ENCODE assay signal across 22 cellular contexts in genomic region chr7:29808075-29808786, GRCh38. TPM values are rescaled to one million over a fixed set of nuclear protein-coding genes. Genes with fewer than 3 reads are reported as not detected.
A peak's percentile ranks its signal among the peaks of the same experiment; 100 is the strongest.
DNase-seq lines count a peak whose midpoint lies in the region; ATAC-seq, FAIRE-seq and TF ChIP-seq lines count a peak whose summit lies in the region.
"Had no signal": no experiment of that assay in that cellular context is flagged by ENCODE, and none has a peak within 500 bp of the region (broad histone marks: within the 10 kb centered on the region; RNA-seq: fewer than 3 reads in every experiment).

No MANE protein-coding gene starts in this region.

- H3K9me1 ChIP-seq in K562 (ENCODE audit: control insufficient read depth, insufficient read depth, low read length): no peaks in the 10 kb centered on the region

- 67% methylated on average over 7 of the region's 7 CpGs for WGBS in K562 (ENCODE audit: insufficient coverage, low coverage, missing lambda C conversion rate)
- WGBS in upper lobe of left lung, 2 donors: 72 to 75% methylated on average over 7 of the region's 7 CpGs

- H3K9me3 ChIP-seq in left ventricle myocardium inferior (replicated peaks) (no peaks in the 10 kb centered on the region), K562 (replicated peaks; ENCODE audit: control insufficient read depth, insufficient read depth, low read depth, low read length) (no peaks in the 10 kb centered on the region), upper lobe of left lung (no peaks in the 10 kb centered on the region)
- H3K9me3 ChIP-seq: uterus had no signal

- no peaks in the 10 kb centered on the region for H3K79me2 ChIP-seq in K562 (ENCODE audit: control insufficient read depth, insufficient read depth, low read length)
- H3K79me2 ChIP-seq: parathyroid adenoma had no signal

- H3K4me2 ChIP-seq in K562 (ENCODE audit: insufficient read depth, low read length): no peak overlapping the region
- H3K4me2 ChIP-seq: BLaER1 had no signal

- TSS peak; percentile 48 for BruUV-seq in K562 (replicated peaks; lab: Mats Ljungman, UMichigan)

- H3K36me3 ChIP-seq in left ventricle myocardium inferior (no peaks in the 10 kb centered on the region), K562 (ENCODE audit: control insufficient read depth, insufficient read depth, low read length) (no peaks in the 10 kb centered on the region), upper lobe of left lung (no peaks in the 10 kb centered on the region)
- H3K36me3 ChIP-seq: BLaER1, uterus had no signal

- CTCF ChIA-PET in K562 (lab: Yijun Ruan, JAX; ENCODE audit: low intra/inter-chr PET ratio): interaction anchor here (0.8 kb wide), 1 partner anchor 173 kb away, joined by 3 read pairs; no protein-coding TSS in a partner anchor
- CTCF ChIA-PET in RWPE1 (lab: Yijun Ruan, JAX): no interaction called here

- H3K4me3 ChIP-seq in left ventricle myocardium inferior (peak overlapping the region; percentile 81), K562 (no peak overlapping the region), upper lobe of left lung (no peak overlapping the region)
- H3K4me3 ChIP-seq: BLaER1 had no signal

- TF ChIP-seq POLR2A in K562 (conservative IDR thresholded peaks at IDR 0.05) (no peak), upper lobe of left lung (IDR thresholded peaks at IDR 0.05) (no peak)

- H3K4me1 ChIP-seq in left ventricle myocardium inferior (peaks cover 40% of the 10 kb centered on the region), K562 (replicated peaks in 1 of 2; ENCODE audit: control insufficient read depth in 2 of 2, insufficient read depth in 2 of 2, low read length in 2 of 2) (peaks cover 0 to 20% of the 10 kb centered on the region in 2 experiments; a peak in 3 of 5 replicates), upper lobe of left lung (peaks cover 9 to 30% (median 16%) of the 10 kb centered on the region in 4 donors)
- H3K4me1 ChIP-seq: parathyroid adenoma, uterus had no signal

- H3K9me3 Mint-ChIP-seq in nephron: no peaks in the 10 kb centered on the region
- no peaks in the 10 kb centered on the region for H3K9me3 Mint-ChIP-seq in type B pancreatic cell
- H3K9me3 Mint-ChIP-seq: immature natural killer cell; stimulated activated naive CD8-positive, alpha-beta T cell treated with anti-CD3 and anti-CD28 coated beads, Interleukin-15, Interleukin-2, amounts not matched to agents 100 ng/mL and 50 ng/mL, for 24 hours had no signal

- H3K4me1 Mint-ChIP-seq in nephron: peaks cover 19% of the 10 kb centered on the region
- H3K4me1 Mint-ChIP-seq in type B pancreatic cell (ENCODE audit: unreplicated experiment): peaks cover 3% of the 10 kb centered on the region

- H3K27ac Mint-ChIP-seq in nephron (peak overlapping the region in 1 of 3 experiments; percentile 82), type B pancreatic cell (no peak overlapping the region)
- H3K27ac Mint-ChIP-seq: immature natural killer cell; stimulated activated naive CD8-positive, alpha-beta T cell treated with anti-CD3 and anti-CD28 coated beads, Interleukin-15, Interleukin-2, amounts not matched to agents 100 ng/mL and 50 ng/mL, for 24 hours had no signal

- FAIRE-seq in K562 (lab: Jason Lieb, UNC): no peak

- H3K27me3 Mint-ChIP-seq in nephron (ENCODE audit: low read depth) (peaks cover 73% of the 10 kb centered on the region), type B pancreatic cell (peaks cover 69% of the 10 kb centered on the region)

- H3K27ac ChIP-seq in left ventricle myocardium inferior (replicated peaks): peak overlapping the region; percentile 85
- H3K27ac ChIP-seq in K562 (ENCODE audit: extremely low read depth, low read depth, low read length): no peak overlapping the region
- H3K27ac ChIP-seq in upper lobe of left lung: no peak overlapping the region
- no peak overlapping the region for H3K27ac ChIP-seq in RWPE1
- H3K27ac ChIP-seq: BLaER1, parathyroid adenoma, uterus had no signal

- H3K4me3 Mint-ChIP-seq in nephron (peak overlapping the region; percentile 78 to 86 (median 79)), type B pancreatic cell (peak overlapping the region; percentile 79)
- H3K4me3 Mint-ChIP-seq: stimulated activated naive CD8-positive, alpha-beta T cell treated with anti-CD3 and anti-CD28 coated beads, Interleukin-15, Interleukin-2, amounts not matched to agents 100 ng/mL and 50 ng/mL, for 24 hours had no signal

- no peak overlapping the region for H2AFZ ChIP-seq in K562 (ENCODE audit: low read depth, low read length)

- H3K27me3 ChIP-seq in left ventricle myocardium inferior (ENCODE audit: low read depth) (peaks cover 18% of the 10 kb centered on the region), K562 (ENCODE audit: control insufficient read depth in 2 of 2, insufficient read depth in 2 of 2, low read length in 2 of 2) (peaks cover 0 to 15% of the 10 kb centered on the region in 2 experiments; a peak in 1 of 5 replicates), upper lobe of left lung (peaks cover 0 to 27% (median 18%) of the 10 kb centered on the region in 4 donors)
- H3K27me3 ChIP-seq: uterus had no signal

- no peak for TF ChIP-seq RAD21 in K562 (CRISPR knock-in tag; conservative IDR thresholded peaks at IDR 0.05 in 1 of 2, IDR thresholded peaks at IDR 0.05 in 1 of 2)

- no peak for TF ChIP-seq CTCF in left ventricle myocardium inferior (IDR thresholded peaks at IDR 0.05; ENCODE audit: borderline replicate concordance)
- TF ChIP-seq CTCF in K562 (IDR thresholded peaks at IDR 0.05 in 2 of 3, conservative IDR thresholded peaks at IDR 0.05 in 1 of 3; ENCODE audit: insufficient read depth in 2 of 3, low read depth in 1 of 3, low read length in 3 of 3): no peak
- no peak for TF ChIP-seq CTCF in nephron (IDR thresholded peaks at IDR 0.05; ENCODE audit: unreplicated experiment in 3 of 3)
- no peak for TF ChIP-seq CTCF in type B pancreatic cell (conservative IDR thresholded peaks at IDR 0.05)
- TF ChIP-seq CTCF in upper lobe of left lung (IDR thresholded peaks at IDR 0.05): no peak
- no peak for TF ChIP-seq CTCF in RWPE1 (conservative IDR thresholded peaks at IDR 0.05; ENCODE audit: low read depth)

- intact Hi-C loops in left ventricle myocardium inferior (cut with micrococcal nuclease): no loop called here
- intact Hi-C loops in Right ventricle myocardium inferior (cut with DNase I): loop anchor here (5.0 kb wide), 1 partner anchor 114 kb away; no protein-coding TSS in a partner anchor
- intact Hi-C loops in K562 (cut with micrococcal nuclease): no loop called here

- H4K20me1 ChIP-seq in K562 (replicated peaks; ENCODE audit: control insufficient read depth, insufficient read depth, low read length): peaks cover 4% of the 10 kb centered on the region; the same call in 1 of the 2 replicates
- H4K20me1 ChIP-seq: BLaER1 had no signal

- no peak overlapping the region for H3K9ac ChIP-seq in K562 (ENCODE audit: insufficient read depth in 1 of 2, low read depth in 2 of 2, low read length in 2 of 2)
- H3K9ac ChIP-seq: BLaER1, parathyroid adenoma had no signal

- DNase-seq in left ventricle myocardium inferior: no peak
- no peak for DNase-seq in Right ventricle myocardium inferior (ENCODE audit: missing footprints)
- DNase-seq in K562 (ENCODE audit: extremely low read depth in 1 of 4, low spot score in 3 of 4): no peak
- DNase-seq in type B pancreatic cell (ENCODE audit: extremely low spot score, unreplicated experiment): no peak
- DNase-seq in Ammon's horn (ENCODE audit: low spot score): no peak
- DNase-seq in upper lobe of left lung: no peak
- DNase-seq in RWPE1 (ENCODE audit: low spot score): no peak
- DNase-seq: activated effector memory CD4-positive, alpha-beta T cell treated with anti-CD3 and anti-CD28 coated beads, Interleukin-2, amount 50 U/mL, for 16 hours; effector memory CD4-positive, alpha-beta T cell; SIG-M5; stimulated activated CD4-positive, alpha-beta T cell treated with anti-CD3 and anti-CD28 coated beads, Interleukin-2, amount 100 ng/mL, for 24 hours; uterus had no signal

- in situ Hi-C loops in K562 (cut with MboI): no loop called here

- TF ChIP-seq EP300 in K562 (IDR thresholded peaks at IDR 0.05; ENCODE audit: low read length): no peak
- no peak for TF ChIP-seq EP300 in upper lobe of left lung (IDR thresholded peaks at IDR 0.05)

- POLR2A ChIA-PET in K562 (lab: Yijun Ruan, JAX): no interaction called here
- POLR2A ChIA-PET in RWPE1 (lab: Yijun Ruan, JAX; ENCODE audit: low non-redundant PET): no interaction called here

- no peaks in the 10 kb centered on the region for H3K36me3 Mint-ChIP-seq in nephron (ENCODE audit: low read depth)
- H3K36me3 Mint-ChIP-seq in type B pancreatic cell: no peaks in the 10 kb centered on the region
- H3K36me3 Mint-ChIP-seq: immature natural killer cell had no signal

- ATAC-seq in Right ventricle myocardium inferior: no peak
- ATAC-seq in K562: no peak
- no peak for ATAC-seq in upper lobe of left lung (ENCODE audit: low FRiP score in 2 of 2)

TF ChIP-seq in K562, 482 proteins besides CTCF, POLR2A, EP300 and RAD21 (continues in another document):
- TF ChIP-seq ARID2 (IDR thresholded peaks at IDR 0.05) (no peak), SMARCE1 (IDR thresholded peaks at IDR 0.05) (no peak), SMARCC2 (IDR thresholded peaks at IDR 0.05; ENCODE audit: low read depth) (no peak)

RNA-seq across cellular contexts. Expression of gene WIPF3, which starts 1.9 kb away (rescaled TPM):
- 8.0 TPM for total RNA-seq in left ventricle myocardium inferior
- total RNA-seq in Right ventricle myocardium inferior: 5.5 TPM
- 3.7 and 6.2 TPM in 2 replicates for total RNA-seq in K562 (2011; cell fraction: chromatin; rRNA removed; ENCODE audit: low replicate concordance)
- 1.7 and 2.1 TPM in 2 replicates for total RNA-seq in K562 (2011; cell fraction: nucleolus; rRNA removed)
- 3.0 and 6.9 TPM in 2 replicates for total RNA-seq in K562 (2011; cell fraction: nucleoplasm; rRNA removed)
- 0.65 and 0.82 TPM in 2 replicates for total RNA-seq in K562 (2014; rRNA removed)
- 0.47 and 0.54 TPM in 2 replicates for total RNA-seq in K562 (2014; rRNA removed; fragmentation: Illumina TruSeq; extraction: Trizol)
- total RNA-seq in K562 (2015; rRNA removed; fragmentation: Illumina TruSeq; extraction: Trizol): 0.15 and 0.18 TPM in 2 replicates
- 2.6 and 2.7 TPM in 2 replicates for total RNA-seq in K562 (2021)
- polyA plus RNA-seq in K562 (2011; rRNA removed): 1.7 and 2.2 TPM in 2 replicates
- polyA plus RNA-seq in K562 (2011; cell fraction: cytosol; rRNA removed): 0.95 and 1.7 TPM in 2 replicates
- 2.9 and 3.2 TPM in 2 replicates for polyA plus RNA-seq in K562 (2011; cell fraction: nucleus; rRNA removed)
- polyA plus RNA-seq in K562 (2012): 1.5 and 2.2 TPM in 2 replicates
- polyA plus RNA-seq in K562 (2014; fragmentation: Illumina TruSeq; extraction: Trizol): 1.9 and 2.2 TPM in 2 replicates
- polyA plus RNA-seq in K562 (2014; fragmentation: Nextera tagmentation; extraction: Ambion mirVana): 1 to 10 TPM; 2.1 to 3.2 TPM
- polyA plus RNA-seq in K562 (2014; rRNA removed): 0.82 and 1.0 TPM in 2 replicates
- 2.3 and 3.3 TPM in 2 replicates for polyA minus RNA-seq in K562 (2011; rRNA and poly(A)+ RNA removed)
- polyA minus RNA-seq in K562 (2011; cell fraction: cytosol; rRNA and poly(A)+ RNA removed): 3.7 and 4.6 TPM in 2 replicates
- polyA minus RNA-seq in K562 (2011; cell fraction: nucleus; rRNA and poly(A)+ RNA removed): 1.6 and 2.3 TPM in 2 replicates
- total RNA-seq in type B pancreatic cell (ENCODE audit: low replicate concordance): 1.7 TPM in 2 replicates
- total RNA-seq in upper lobe of left lung: 1 to 10 TPM in 2 of 6 donors, under 1 TPM in 2, not detected in 2; 0.34 to 1.3 (median 0.96) TPM
- total RNA-seq: A172; LHCN-M2; OCI-LY7; T-helper 1 cell treated with Interleukin-12 subunit alpha and Interleukin-12 subunit beta and Interleukin-4 antibody, amounts not matched to agents 30 ng/mL and 1 ng/mL, for 36 hours had no signal
- polyA plus RNA-seq: fibroblast of lung, immature natural killer cell had no signal
